In the genomic region with DNA sequence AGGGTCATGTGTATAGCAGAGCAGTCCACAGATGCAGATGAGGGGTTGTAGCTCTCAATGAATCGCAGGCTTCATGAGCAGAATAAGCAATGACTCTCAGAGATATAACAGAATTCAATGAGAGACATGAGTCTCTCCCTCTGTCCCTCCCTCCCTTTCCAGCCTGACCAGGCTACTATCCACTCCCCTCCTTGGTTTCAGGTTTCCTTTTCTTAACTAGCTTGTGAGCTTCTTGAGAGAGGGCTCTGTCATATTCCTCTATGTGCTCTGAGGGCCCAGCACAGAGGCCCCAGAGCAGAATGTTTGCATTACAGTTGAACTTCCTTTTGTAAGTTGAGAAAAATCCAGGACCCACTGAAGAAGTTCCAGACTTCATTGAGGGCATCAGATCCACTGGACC, we compare ENCODE assay signal across 14 cellular contexts. TPM values are rescaled to one million over a fixed set of nuclear protein-coding genes. Genes with fewer than 3 reads are reported as not detected.
A peak's percentile ranks its signal among the peaks of the same experiment; 100 is the strongest.
DNase-seq lines count a peak whose midpoint lies in the region; ATAC-seq and TF ChIP-seq lines count a peak whose summit lies in the region.
"Had no signal": no experiment of that assay in that cellular context is flagged by ENCODE, and none has a peak within 500 bp of the region (broad histone marks: within the 10 kb centered on the region; RNA-seq: fewer than 3 reads in every experiment).

No MANE protein-coding gene starts in this region.

- no peak overlapping the region for H3K27ac ChIP-seq in HEK293 (ENCODE audit: extremely low read depth, low read depth, low read length)
- H3K27ac ChIP-seq in gastroesophageal sphincter = no peak overlapping the region
- H3K27ac ChIP-seq in transverse colon = no peak overlapping the region
- H3K27ac ChIP-seq: HL-60 had no signal

- TF ChIP-seq POLR2A in gastroesophageal sphincter (IDR thresholded peaks at IDR 0.05) = no peak
- TF ChIP-seq POLR2A in transverse colon (IDR thresholded peaks at IDR 0.05) = no peak

- CTCF ChIA-PET in HEK293 (lab: Yijun Ruan, JAX) = interaction anchor here (0.7 kb wide), 1 partner anchor 24 kb away, joined by 3 read pairs; no protein-coding TSS in a partner anchor
- CTCF ChIA-PET in activated naive CD4-positive, alpha-beta T cell treated with anti-CD3 and anti-CD28 coated beads, Interleukin-2, amount 10 ng/mL, durations not matched to agents 7 days and 5 days (lab: Charles Lee) = interaction anchor here (0.9 kb wide), 1 partner anchor 15 kb away, joined by 3 read pairs; the partner anchor contains the start of gene JUN

- TF ChIP-seq CTCF in HEK293 (tag by site-specific recombination; IDR thresholded peaks at IDR 0.05) (no peak), gastroesophageal sphincter (IDR thresholded peaks at IDR 0.05) (no peak), transverse colon (IDR thresholded peaks at IDR 0.05) (no peak)

- TF ChIP-seq EP300 in gastroesophageal sphincter (IDR thresholded peaks at IDR 0.05) (no peak), transverse colon (IDR thresholded peaks at IDR 0.05; ENCODE audit: low read depth) (no peak)

- H3K4me1 ChIP-seq in HEK293 (ENCODE audit: control insufficient read depth, insufficient read depth, low read length) (no peaks in the 10 kb centered on the region), gastroesophageal sphincter (no peaks in the 10 kb centered on the region), transverse colon (peaks cover 0 to 12% (median 4%) of the 10 kb centered on the region in 4 donors)
- H3K4me1 ChIP-seq: BE2C, Caco-2 had no signal

- no peak overlapping the region for H3K4me3 Mint-ChIP-seq in central memory CD8-positive, alpha-beta T cell
- H3K4me3 Mint-ChIP-seq in memory B cell = no peak overlapping the region
- no peak overlapping the region for H3K4me3 Mint-ChIP-seq in stimulated activated memory B cell treated with anti-CD40 and anti-IgM and Interleukin-4, amounts not matched to agents 10 μg/mL and 1 μg/mL and 100 μg/mL, for 72 hours
- H3K4me3 Mint-ChIP-seq in activated naive CD4-positive, alpha-beta T cell treated with anti-CD3 and anti-CD28 coated beads, Interleukin-2, amount 10 ng/mL, durations not matched to agents 7 days and 5 days = no peak overlapping the region
- H3K4me3 Mint-ChIP-seq: CD4-positive, CD25-positive, alpha-beta regulatory T cell; HFFc6 had no signal

- in situ Hi-C loops in transverse colon (cut with MboI; ENCODE audit: low pct_ligation_motif_present in 1 of 4, low pct_unique_long_range_greater_than_20kb in 1 of 4, low sequenced_read_pairs in 3 of 4) = loop anchor here in 3 of 4 donors (25.0 kb wide), 3 partner anchors 263 to 513 kb away; partner anchors contain the start of gene FGGY (in 1 of the 3)

- ATAC-seq in central memory CD8-positive, alpha-beta T cell (replicated peaks; ENCODE audit: extremely low read depth, poor library complexity, severe bottlenecking) = no peak
- ATAC-seq in memory B cell (ENCODE audit: low read depth) (no peak), gastroesophageal sphincter (no peak)
- no peak for ATAC-seq in stimulated activated memory B cell treated with anti-CD40 and anti-IgM and Interleukin-4, amounts not matched to agents 10 μg/mL and 1 μg/mL and 100 μg/mL, for 72 hours

- H3K36me3 ChIP-seq in HEK293 (ENCODE audit: control insufficient read depth in 2 of 2, insufficient read depth in 1 of 2, low read length in 2 of 2) (no peaks in the 10 kb centered on the region), gastroesophageal sphincter (no peaks in the 10 kb centered on the region), transverse colon (no peaks in the 10 kb centered on the region)
- H3K36me3 ChIP-seq: BE2C had no signal

- peaks cover 30% of the 10 kb centered on the region for H3K4me1 Mint-ChIP-seq in central memory CD8-positive, alpha-beta T cell
- peaks cover 32% of the 10 kb centered on the region for H3K4me1 Mint-ChIP-seq in memory B cell
- peaks cover 11% of the 10 kb centered on the region for H3K4me1 Mint-ChIP-seq in stimulated activated memory B cell treated with anti-CD40 and anti-IgM and Interleukin-4, amounts not matched to agents 10 μg/mL and 1 μg/mL and 100 μg/mL, for 72 hours
- peaks cover 3% of the 10 kb centered on the region for H3K4me1 Mint-ChIP-seq in activated naive CD4-positive, alpha-beta T cell treated with anti-CD3 and anti-CD28 coated beads, Interleukin-2, amount 10 ng/mL, durations not matched to agents 7 days and 5 days

- DNase-seq in central memory CD8-positive, alpha-beta T cell (ENCODE audit: low spot score in 2 of 2) = no peak
- no peak for DNase-seq in memory B cell (ENCODE audit: low spot score in 2 of 2)
- DNase-seq in transverse colon = no peak
- DNase-seq in activated naive CD4-positive, alpha-beta T cell treated with anti-CD3 and anti-CD28 coated beads, Interleukin-2, amount 10 ng/mL, durations not matched to agents 7 days and 5 days = no peak
- DNase-seq: BE2C; C1 segment of cervical spinal cord; Caco-2; CD4-positive, CD25-positive, alpha-beta regulatory T cell; HCEC 1CT; HFFc6 had no signal

- H3K9me3 ChIP-seq in HEK293 (ENCODE audit: control insufficient read depth, insufficient read depth, low read depth, low read length) (no peaks in the 10 kb centered on the region), gastroesophageal sphincter (no peaks in the 10 kb centered on the region), transverse colon (no peaks in the 10 kb centered on the region)
- H3K9me3 ChIP-seq: BE2C, Caco-2 had no signal

- H3K4me3 ChIP-seq in HEK293 (ENCODE audit: low read depth, low read length) (no peak overlapping the region), gastroesophageal sphincter (no peak overlapping the region), transverse colon (no peak overlapping the region)

- no peaks in the 10 kb centered on the region for H3K27me3 Mint-ChIP-seq in central memory CD8-positive, alpha-beta T cell
- H3K27me3 Mint-ChIP-seq in memory B cell = no peaks in the 10 kb centered on the region
- H3K27me3 Mint-ChIP-seq in stimulated activated memory B cell treated with anti-CD40 and anti-IgM and Interleukin-4, amounts not matched to agents 10 μg/mL and 1 μg/mL and 100 μg/mL, for 72 hours = no peaks in the 10 kb centered on the region
- H3K27me3 Mint-ChIP-seq in activated naive CD4-positive, alpha-beta T cell treated with anti-CD3 and anti-CD28 coated beads, Interleukin-2, amount 10 ng/mL, durations not matched to agents 7 days and 5 days = peaks cover 4% of the 10 kb centered on the region
- H3K27me3 Mint-ChIP-seq: CD4-positive, CD25-positive, alpha-beta regulatory T cell had no signal

- 88 to 100% methylated on average over 1 of the region's 1 CpG for WGBS in gastroesophageal sphincter (ENCODE audit: low coverage in 1 of 2), 2 donors
- WGBS in transverse colon (ENCODE audit: low coverage in 1 of 2), 2 donors = 88 to 100% methylated on average over 1 of the region's 1 CpG

- H3K9me3 Mint-ChIP-seq in central memory CD8-positive, alpha-beta T cell = no peaks in the 10 kb centered on the region
- no peaks in the 10 kb centered on the region for H3K9me3 Mint-ChIP-seq in memory B cell
- H3K9me3 Mint-ChIP-seq in stimulated activated memory B cell treated with anti-CD40 and anti-IgM and Interleukin-4, amounts not matched to agents 10 μg/mL and 1 μg/mL and 100 μg/mL, for 72 hours = no peaks in the 10 kb centered on the region
- no peaks in the 10 kb centered on the region for H3K9me3 Mint-ChIP-seq in activated naive CD4-positive, alpha-beta T cell treated with anti-CD3 and anti-CD28 coated beads, Interleukin-2, amount 10 ng/mL, durations not matched to agents 7 days and 5 days
- H3K9me3 Mint-ChIP-seq: HFFc6 had no signal

- H3K36me3 Mint-ChIP-seq in central memory CD8-positive, alpha-beta T cell (ENCODE audit: insufficient read depth) = peaks cover 4% of the 10 kb centered on the region
- peaks cover 8% of the 10 kb centered on the region for H3K36me3 Mint-ChIP-seq in memory B cell
- peaks cover 8% of the 10 kb centered on the region for H3K36me3 Mint-ChIP-seq in stimulated activated memory B cell treated with anti-CD40 and anti-IgM and Interleukin-4, amounts not matched to agents 10 μg/mL and 1 μg/mL and 100 μg/mL, for 72 hours
- no peaks in the 10 kb centered on the region for H3K36me3 Mint-ChIP-seq in activated naive CD4-positive, alpha-beta T cell treated with anti-CD3 and anti-CD28 coated beads, Interleukin-2, amount 10 ng/mL, durations not matched to agents 7 days and 5 days
- H3K36me3 Mint-ChIP-seq: CD4-positive, CD25-positive, alpha-beta regulatory T cell had no signal

- intact Hi-C loops in transverse colon (cut with DNase I; ENCODE audit: low total_unique reads) = no loop called here

- POLR2A ChIA-PET in HEK293 (lab: Yijun Ruan, JAX) = interaction anchor here (0.8 kb wide), 1 partner anchor 15 kb away, joined by 6 read pairs; the partner anchor contains the start of gene JUN

- no peaks in the 10 kb centered on the region for H3K27me3 ChIP-seq in gastroesophageal sphincter
- no peaks in the 10 kb centered on the region for H3K27me3 ChIP-seq in transverse colon
- H3K27me3 ChIP-seq: BE2C had no signal

- peak overlapping the region; percentile 56 for H3K27ac Mint-ChIP-seq in central memory CD8-positive, alpha-beta T cell (ENCODE audit: low read depth)
- H3K27ac Mint-ChIP-seq in memory B cell = peak overlapping the region; percentile 74
- H3K27ac Mint-ChIP-seq in stimulated activated memory B cell treated with anti-CD40 and anti-IgM and Interleukin-4, amounts not matched to agents 10 μg/mL and 1 μg/mL and 100 μg/mL, for 72 hours = peak overlapping the region; percentile 38
- no peak overlapping the region for H3K27ac Mint-ChIP-seq in activated naive CD4-positive, alpha-beta T cell treated with anti-CD3 and anti-CD28 coated beads, Interleukin-2, amount 10 ng/mL, durations not matched to agents 7 days and 5 days
- H3K27ac Mint-ChIP-seq: CD4-positive, CD25-positive, alpha-beta regulatory T cell; HFFc6 had no signal

TF ChIP-seq in HEK293, 187 proteins besides CTCF, POLR2A, EP300 and RAD21:
- peak; percentile 47; the same call in 1 of the 2 replicates for TF ChIP-seq ZNF677 (tag by site-specific recombination; IDR thresholded peaks at IDR 0.05)
- no peak for TF ChIP-seq ZBTB17 (tag by site-specific recombination; IDR thresholded peaks at IDR 0.05)

RNA-seq across cellular contexts. Expression of gene JUN, which starts 15.2 kb away (rescaled TPM):
- total RNA-seq in gastroesophageal sphincter (100 to 1,000 TPM; 102 to 145 (median 105) TPM), transverse colon (100 to 1,000 TPM; 315 to 440 (median 376) TPM)
